In genomic region chr1:93708734-93709481, GRCh38 we compare ENCODE assay signal across 9 cellular contexts. TPM values are rescaled to one million over a fixed set of nuclear protein-coding genes. Genes with fewer than 3 reads are reported as not detected.
DNase-seq lines count a peak whose midpoint lies in the region; ATAC-seq lines count a peak whose summit lies in the region.
"Had no signal": no experiment of that assay in that cellular context is flagged by ENCODE, and none has a peak within 500 bp of the region (broad histone marks: within the 10 kb centered on the region; RNA-seq: fewer than 3 reads in every experiment).

No MANE protein-coding gene starts in this region.

- no peaks in the 10 kb centered on the region for H3K9me3 ChIP-seq in subcutaneous abdominal adipose tissue (ENCODE audit: control insufficient read depth in 5 of 5, low read length in 5 of 5)

- H3K9ac ChIP-seq in subcutaneous abdominal adipose tissue (ENCODE audit: low read length in 5 of 5) = peak overlapping the region in 1 of 5 donors; percentile 20

- no peaks in the 10 kb centered on the region for H3K36me3 ChIP-seq in subcutaneous abdominal adipose tissue (ENCODE audit: control insufficient read depth in 5 of 5, insufficient read depth in 5 of 5, low read length in 5 of 5)

- H3K27me3 ChIP-seq in subcutaneous abdominal adipose tissue (ENCODE audit: control insufficient read depth in 5 of 5, insufficient read depth in 4 of 5, low read length in 5 of 5) = no peaks in the 10 kb centered on the region

- H3K9me3 Mint-ChIP-seq in activated CD4-positive, alpha-beta T cell treated with anti-CD3 and anti-CD28 coated beads, Interleukin-2, amount 10 ng/mL, durations not matched to agents 24 days and 14 days = peaks cover 3% of the 10 kb centered on the region
- no peaks in the 10 kb centered on the region for H3K9me3 Mint-ChIP-seq in activated T-cell treated with anti-CD3 and anti-CD28 coated beads, Interleukin-2, amount 50 U/mL, for 4 hours

- peaks cover 3 to 26% (median 10%) of the 10 kb centered on the region in 5 donors for H3K4me1 ChIP-seq in subcutaneous abdominal adipose tissue (ENCODE audit: control insufficient read depth in 5 of 5, insufficient read depth in 5 of 5, low read length in 5 of 5)

- peak overlapping the region; percentile 53 for H3K4me3 Mint-ChIP-seq in activated CD4-positive, alpha-beta T cell treated with anti-CD3 and anti-CD28 coated beads, Interleukin-2, amount 10 ng/mL, durations not matched to agents 24 days and 14 days
- no peak overlapping the region for H3K4me3 Mint-ChIP-seq in activated T-cell treated with anti-CD3 and anti-CD28 coated beads, Interleukin-2, amount 50 U/mL, for 4 hours

- intact Hi-C loops in activated CD4-positive, alpha-beta T cell treated with anti-CD3 and anti-CD28 coated beads, Interleukin-2, amount 10 ng/mL, durations not matched to agents 24 days and 14 days (cut with micrococcal nuclease) = loop anchor here (1.0 kb wide), 2 partner anchors 8 to 16 kb away; no protein-coding TSS in a partner anchor

- H3K27ac ChIP-seq in subcutaneous abdominal adipose tissue (ENCODE audit: low read depth, low read length) = peak overlapping the region; percentile 28
- H3K27ac ChIP-seq: C4-2B had no signal

- no peaks in the 10 kb centered on the region for H3K36me3 Mint-ChIP-seq in activated CD4-positive, alpha-beta T cell treated with anti-CD3 and anti-CD28 coated beads, Interleukin-2, amount 10 ng/mL, durations not matched to agents 24 days and 14 days (ENCODE audit: low read depth)
- no peaks in the 10 kb centered on the region for H3K36me3 Mint-ChIP-seq in activated T-cell treated with anti-CD3 and anti-CD28 coated beads, Interleukin-2, amount 50 U/mL, for 4 hours (ENCODE audit: insufficient read depth)

- peaks cover 48% of the 10 kb centered on the region for H3K4me1 Mint-ChIP-seq in activated CD4-positive, alpha-beta T cell treated with anti-CD3 and anti-CD28 coated beads, Interleukin-2, amount 10 ng/mL, durations not matched to agents 24 days and 14 days
- peaks cover 37% of the 10 kb centered on the region for H3K4me1 Mint-ChIP-seq in activated T-cell treated with anti-CD3 and anti-CD28 coated beads, Interleukin-2, amount 50 U/mL, for 4 hours (ENCODE audit: low read depth)

- H3K4me3 ChIP-seq in subcutaneous abdominal adipose tissue (ENCODE audit: low read depth in 1 of 5, low read length in 5 of 5) = no peak overlapping the region

- peak; percentile 66 for DNase-seq in activated CD4-positive, alpha-beta T cell treated with anti-CD3 and anti-CD28 coated beads, Interleukin-2, amount 10 ng/mL, durations not matched to agents 24 days and 14 days
- DNase-seq in activated CD4-positive, alpha-beta T cell treated with anti-CD3 and anti-CD28 coated beads, Interleukin-2, amount 50 U/mL, for 48 hours = no peak
- DNase-seq in NCI-H69 (lab: John Stamatoyannopoulos, UW) (peak; percentile 50), glomerular visceral epithelial cell (ENCODE audit: extremely low spot score) (peak; percentile 12)
- no peak for DNase-seq in activated T-cell treated with anti-CD3 and anti-CD28 coated beads, Interleukin-2, amount 50 U/mL, for 4 hours
- DNase-seq in activated CD8-positive, alpha-beta memory T cell treated with anti-CD3 and anti-CD28 coated beads, Interleukin-2, amount 50 U/mL, for 4 hours = no peak

- no peak overlapping the region for H3K27ac Mint-ChIP-seq in activated CD4-positive, alpha-beta T cell treated with anti-CD3 and anti-CD28 coated beads, Interleukin-2, amount 10 ng/mL, durations not matched to agents 24 days and 14 days

- no peak for ATAC-seq in activated T-cell treated with anti-CD3 and anti-CD28 coated beads, Interleukin-2, amount 50 U/mL, for 4 hours
- no peak for ATAC-seq in HG03039 (IDR thresholded peaks at IDR 0.05; ENCODE audit: unreplicated experiment)

- H3K27me3 Mint-ChIP-seq in activated CD4-positive, alpha-beta T cell treated with anti-CD3 and anti-CD28 coated beads, Interleukin-2, amount 10 ng/mL, durations not matched to agents 24 days and 14 days = peaks cover 12% of the 10 kb centered on the region
- H3K27me3 Mint-ChIP-seq in activated T-cell treated with anti-CD3 and anti-CD28 coated beads, Interleukin-2, amount 50 U/mL, for 4 hours (ENCODE audit: low read depth) = peaks cover 3% of the 10 kb centered on the region

RNA-seq across cellular contexts. Expression of gene BCAR3, which starts 27.3 kb away (rescaled TPM):
- total RNA-seq in activated CD4-positive, alpha-beta T cell treated with anti-CD3 and anti-CD28 coated beads, Interleukin-2, amount 10 ng/mL, durations not matched to agents 24 days and 14 days = 0.45 and 0.61 TPM in 2 replicates
- 1 to 10 TPM in 2 of 3 donors, under 1 TPM in 1; 0.53 to 1.7 (median 1.2) TPM for total RNA-seq in activated T-cell treated with anti-CD3 and anti-CD28 coated beads, Interleukin-2, amount 50 U/mL, for 4 hours

Comparison
In these comparisons a context has a peak if more than half of its experiments do, and no peak if none do; other contexts are left out.
1. DNase-seq: peak in activated CD4-positive, alpha-beta T cell treated with anti-CD3 and anti-CD28 coated beads, Interleukin-2, amount 10 ng/mL, durations not matched to agents 24 days and 14 days (single experiment), NCI-H69 (single experiment) and glomerular visceral epithelial cell (single experiment); none in activated CD4-positive, alpha-beta T cell treated with anti-CD3 and anti-CD28 coated beads, Interleukin-2, amount 50 U/mL, for 48 hours (0 of 2), activated T-cell treated with anti-CD3 and anti-CD28 coated beads, Interleukin-2, amount 50 U/mL, for 4 hours (single experiment) and activated CD8-positive, alpha-beta memory T cell treated with anti-CD3 and anti-CD28 coated beads, Interleukin-2, amount 50 U/mL, for 4 hours (single experiment).